In the genomic region with DNA sequence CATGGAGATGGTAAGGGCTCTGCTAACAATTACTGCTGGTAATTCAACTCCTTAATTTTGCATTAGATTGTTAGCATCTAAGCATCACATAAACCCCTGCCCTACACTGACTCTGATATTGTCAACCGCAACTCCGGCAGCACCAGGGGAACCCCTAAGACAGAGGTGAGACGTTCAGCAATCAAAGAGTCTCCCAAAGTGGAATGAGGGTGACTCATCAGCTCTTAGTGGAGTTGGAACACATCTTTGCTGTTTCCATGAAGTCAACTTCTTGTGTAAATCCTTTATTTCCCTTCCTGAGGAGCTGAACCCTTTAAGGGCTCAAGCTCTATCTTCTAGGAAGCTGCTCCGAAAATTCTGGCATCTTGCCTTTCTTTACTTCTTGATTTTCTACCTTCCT, we compare ENCODE assay signal across 24 cellular contexts. TPM values are rescaled to one million over a fixed set of nuclear protein-coding genes. Genes with fewer than 3 reads are reported as not detected.
A peak's percentile ranks its signal among the peaks of the same experiment; 100 is the strongest.
DNase-seq lines count a peak whose midpoint lies in the region; ATAC-seq lines count a peak whose summit lies in the region.
"Had no signal": no experiment of that assay in that cellular context is flagged by ENCODE, and none has a peak within 500 bp of the region (broad histone marks: within the 10 kb centered on the region; RNA-seq: fewer than 3 reads in every experiment).

No MANE protein-coding gene starts in this region.

- intact Hi-C loops in sciatic nerve (cut with DNase I), result no loop called here

- DNase-seq in EH (ENCODE audit: low read depth) (peak; percentile 10), amniotic epithelial cell (ENCODE audit: low read depth) (peak; percentile 25), fibroblast of peridontal ligament (ENCODE audit: extremely low read depth) (peak; percentile 68), sciatic nerve (ENCODE audit: low spot score) (no peak), AG08395 (ENCODE audit: low spot score) (no peak), SK-N-DZ (ENCODE audit: low spot score) (no peak)
- DNase-seq: activated CD4-positive, alpha-beta T cell treated with anti-CD3 and anti-CD28 coated beads for 1 hour; central memory CD4-positive, alpha-beta T cell; EL; esophagus squamous epithelium; Karpas-422; kidney glomerular epithelial cell; NCI-H1105; NCI-H510A treated with DMSO at 0.1 percent for 48 hours; RPMI8226; stimulated activated CD4-positive, alpha-beta T cell treated with anti-CD3 and anti-CD28 coated beads, Interleukin-4, amount 100 ng/mL, for 1 hour; uterus had no signal

- ATAC-seq in sciatic nerve (peak; percentile 17), esophagus mucosa (no peak), HG03135 (IDR thresholded peaks at IDR 0.05; ENCODE audit: unreplicated experiment) (no peak)

RNA-seq across cellular contexts. Expression of gene ABCG8, which starts 52.1 kb away (rescaled TPM):
- total RNA-seq in sciatic nerve, result not detected
- polyA plus RNA-seq in SK-N-DZ (2014; cell fraction: cytosol; rRNA removed), result not detected in 2 replicates
- 0.14 and 0.16 TPM in 2 replicates for polyA plus RNA-seq in SK-N-DZ (2014; cell fraction: nucleus; rRNA removed)
- total RNA-seq in esophagus mucosa, result not detected
- total RNA-seq: activated CD8-positive, alpha-beta memory T cell treated with anti-CD3 and anti-CD28 coated beads for 36 hours; esophagus squamous epithelium; HT-29; progenitor cell of endocrine pancreas; smooth muscle cell had no signal
- polyA plus RNA-seq: smooth muscle cell had no signal

RNA-seq across cellular contexts. Expression of gene ABCG5, which starts 52.2 kb away (rescaled TPM):
- total RNA-seq in sciatic nerve (not detected), esophagus mucosa (not detected)
- 0.09 TPM in 1 of 2 replicates, not detected in the other for polyA plus RNA-seq in SK-N-DZ (2014; cell fraction: cytosol; rRNA removed)
- 0.13 TPM in 1 of 2 replicates, not detected in the other for polyA plus RNA-seq in SK-N-DZ (2014; cell fraction: nucleus; rRNA removed)
- total RNA-seq: activated CD8-positive, alpha-beta memory T cell treated with anti-CD3 and anti-CD28 coated beads for 36 hours; esophagus squamous epithelium; HT-29; progenitor cell of endocrine pancreas; smooth muscle cell; subcutaneous adipose tissue; uterus had no signal
- polyA plus RNA-seq: smooth muscle cell had no signal

Comparison
In these comparisons a context has a peak if more than half of its experiments do, and no peak if none do; other contexts are left out.
1. DNase-seq: peak in EH (single experiment), amniotic epithelial cell (single experiment) and fibroblast of peridontal ligament (single experiment); none in sciatic nerve (single experiment), AG08395 (single experiment) and SK-N-DZ (single experiment).